ENCODE assay signal across 1 cellular context in the genomic region with DNA sequence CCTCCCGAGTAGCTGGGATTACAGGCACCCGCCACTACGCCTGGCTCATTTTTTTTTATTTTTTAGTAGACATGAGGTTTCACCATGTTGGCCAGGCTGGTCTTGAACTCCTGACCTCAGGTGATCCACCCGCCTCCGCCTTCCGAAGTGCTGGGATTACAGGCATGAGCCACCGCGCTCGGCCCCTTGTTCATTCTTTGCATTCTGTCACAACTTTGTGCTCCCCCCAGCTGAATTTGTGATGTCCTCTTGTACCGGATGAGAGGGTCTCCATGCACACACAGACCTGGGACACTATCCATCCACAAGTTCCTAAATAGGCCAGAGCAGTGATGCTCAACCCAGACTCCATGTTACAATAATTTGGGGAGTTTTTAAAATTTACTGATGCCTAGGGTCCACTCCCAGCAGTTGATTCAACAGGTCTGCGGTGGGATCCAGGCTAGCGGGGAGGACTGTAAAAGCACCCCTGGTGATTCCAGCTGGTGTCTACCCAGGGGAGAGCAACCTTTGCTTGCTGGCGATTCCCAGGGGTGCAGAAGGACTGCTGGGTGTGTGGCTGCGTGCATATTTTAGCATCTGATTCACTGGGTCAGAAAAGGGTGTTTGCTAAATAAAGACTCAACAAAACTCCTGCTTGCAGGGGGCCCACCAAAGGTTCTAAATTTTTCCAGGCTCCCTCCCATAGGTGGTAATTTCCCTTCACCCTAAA.
TF ChIP-seq lines count a peak whose summit lies in the region.

No MANE protein-coding gene starts in this region.

TF ChIP-seq in endothelial cell of umbilical vein, 7 proteins besides CTCF, POLR2A, EP300 and RAD21:
- TF ChIP-seq POLR2AphosphoS5 (IDR thresholded peaks at IDR 0.05; ENCODE audit: insufficient read depth, low read depth, low read length) (no peak), FOS (IDR thresholded peaks at IDR 0.05; ENCODE audit: borderline replicate concordance, insufficient read depth, low read length) (no peak), MYC (IDR thresholded peaks at IDR 0.05; ENCODE audit: low read depth, low read length) (no peak), JUN (IDR thresholded peaks at IDR 0.05; ENCODE audit: borderline replicate concordance, insufficient read depth, insufficient read length, low read depth) (no peak), EZH2 (IDR thresholded peaks at IDR 0.05; ENCODE audit: borderline replicate concordance, low read depth, low read length, severe bottlenecking) (no peak), GATA2 (IDR thresholded peaks at IDR 0.05; ENCODE audit: insufficient read depth, insufficient read length, low read depth, low read length) (no peak)
- TF ChIP-seq, protein P1, sequence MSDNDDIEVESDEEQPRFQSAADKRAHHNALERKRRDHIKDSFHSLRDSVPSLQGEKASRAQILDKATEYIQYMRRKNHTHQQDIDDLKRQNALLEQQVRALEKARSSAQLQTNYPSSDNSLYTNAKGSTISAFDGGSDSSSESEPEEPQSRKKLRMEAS (IDR thresholded peaks at IDR 0.05; ENCODE audit: insufficient read depth, insufficient read length) = no peak
